In genomic region chr15:78209646-78210348, GRCh38 we compare ENCODE assay signal across 1 cellular context.
TF ChIP-seq lines count a peak whose summit lies in the region.

No MANE protein-coding gene starts in this region.

TF ChIP-seq in K562, 482 proteins besides CTCF, POLR2A, EP300 and RAD21:
- TF ChIP-seq TEAD4 (IDR thresholded peaks at IDR 0.05; ENCODE audit: low read length), result no peak
- TF ChIP-seq TEAD4 (CRISPR knock-in tag; IDR thresholded peaks at IDR 0.05; ENCODE audit: borderline replicate concordance), result no peak
- TF ChIP-seq TFAP4 (CRISPR knock-in tag; IDR thresholded peaks at IDR 0.05; ENCODE audit: borderline replicate concordance), result peak; percentile 85
- TF ChIP-seq DACH1 (IDR thresholded peaks at IDR 0.05; ENCODE audit: partially characterized antibody), result no peak
- TF ChIP-seq RREB1 (CRISPR knock-in tag; IDR thresholded peaks at IDR 0.05), result no peak
